In the genomic region with DNA sequence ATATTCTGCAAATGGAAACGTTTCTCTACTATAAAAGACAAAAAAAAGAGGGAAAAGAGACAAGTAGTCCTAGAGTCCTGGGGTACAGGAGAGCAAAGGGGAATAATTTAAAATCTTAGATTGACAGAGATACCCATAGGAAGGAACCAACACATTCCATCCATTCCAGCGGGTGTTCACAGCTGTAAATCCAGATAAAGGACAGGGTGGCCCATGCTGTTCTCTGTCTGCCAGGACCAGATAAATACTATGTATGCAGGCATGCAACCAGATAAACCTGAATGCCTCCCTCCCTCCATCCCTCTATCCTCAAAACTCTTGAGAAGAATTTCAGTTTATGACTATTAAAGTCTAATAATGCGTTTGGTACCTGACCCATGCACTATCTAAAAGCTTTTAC, we compare ENCODE assay signal across 1 cellular context.
TF ChIP-seq lines count a peak whose summit lies in the region.

No MANE protein-coding gene starts in this region.

TF ChIP-seq in K562, 482 proteins besides CTCF, POLR2A, EP300 and RAD21 (continued from another document and continues in another):
- TF ChIP-seq ZNF318 (IDR thresholded peaks at IDR 0.05; ENCODE audit: borderline replicate concordance in 1 of 2, low read depth in 1 of 2) (no peak), ZNF239 (CRISPR knock-in tag; IDR thresholded peaks at IDR 0.05) (no peak), ETV5 (CRISPR knock-in tag; IDR thresholded peaks at IDR 0.05; ENCODE audit: low read depth) (no peak), ERF (CRISPR knock-in tag; IDR thresholded peaks at IDR 0.05) (no peak), SFPQ (IDR thresholded peaks at IDR 0.05; ENCODE audit: low read depth, low read length) (no peak), ILF3 (IDR thresholded peaks at IDR 0.05; ENCODE audit: borderline replicate concordance) (no peak), SMARCE1 (IDR thresholded peaks at IDR 0.05) (0 out of 2 replicates have a peak, but pooled peaks have one; percentile 54), SIX5 (IDR thresholded peaks at IDR 0.05; ENCODE audit: borderline replicate concordance in 1 of 2, insufficient read depth in 1 of 2, low read depth in 1 of 2, low read length in 2 of 2) (no peak), EHMT2 (IDR thresholded peaks at IDR 0.05) (no peak), RNF2 (IDR thresholded peaks at IDR 0.05) (no peak; the same call in 1 of the 2 replicates), ARID1B (IDR thresholded peaks at IDR 0.05) (peak; percentile 93), CBFA2T3 (IDR thresholded peaks at IDR 0.05) (peak; percentile 95), NFIC (IDR thresholded peaks at IDR 0.05) (peak; percentile 81), MCM5 (IDR thresholded peaks at IDR 0.05; ENCODE audit: low read depth) (no peak), SRSF3 (IDR thresholded peaks at IDR 0.05; ENCODE audit: insufficient read depth, low read length) (no peak), CC2D1A (IDR thresholded peaks at IDR 0.05) (peak; percentile 55; the same call in 1 of the 2 replicates), RBFOX2 (IDR thresholded peaks at IDR 0.05; ENCODE audit: low read depth, low read length) (no peak), CBFA2T2 (conservative IDR thresholded peaks at IDR 0.05) (peak; percentile 93), MTA1 (IDR thresholded peaks at IDR 0.05; ENCODE audit: borderline replicate concordance) (no peak), ZKSCAN8 (CRISPR knock-in tag; IDR thresholded peaks at IDR 0.05) (peak; percentile 29; the same call in 1 of the 2 replicates), NR4A1 (CRISPR knock-in tag; IDR thresholded peaks at IDR 0.05) (no peak), NR4A1 (tag; IDR thresholded peaks at IDR 0.05) (no peak), KDM1A (IDR thresholded peaks at IDR 0.05) (peak; percentile 61 to 68), RBM15 (IDR thresholded peaks at IDR 0.05; ENCODE audit: insufficient read depth, low read length) (no peak), MTA2 (IDR thresholded peaks at IDR 0.05; ENCODE audit: low read depth) (peak; percentile 85), E2F4 (CRISPR knock-in tag; IDR thresholded peaks at IDR 0.05; ENCODE audit: low read depth) (no peak), EZH2 (IDR thresholded peaks at IDR 0.05; ENCODE audit: borderline replicate concordance, low read depth, low read length) (no peak), MTA3 (IDR thresholded peaks at IDR 0.05; ENCODE audit: borderline replicate concordance) (no peak), ZNF431 (CRISPR knock-in tag; IDR thresholded peaks at IDR 0.05) (no peak), SP2 (IDR thresholded peaks at IDR 0.05; ENCODE audit: extremely low read depth, low read depth, low read length, poor library complexity, severe bottlenecking) (no peak), DPF2 (IDR thresholded peaks at IDR 0.05) (peak; percentile 78), SLC30A9 (CRISPR knock-in tag; IDR thresholded peaks at IDR 0.05) (no peak), DMBX1 (CRISPR knock-in tag; IDR thresholded peaks at IDR 0.05; ENCODE audit: borderline replicate concordance) (peak; percentile 74; the same call in 1 of the 2 replicates), RFX5 (IDR thresholded peaks at IDR 0.05; ENCODE audit: low read depth, low read length) (no peak), KLF16 (IDR thresholded peaks at IDR 0.05) (peak; percentile 87), PHTF2 (CRISPR knock-in tag; IDR thresholded peaks at IDR 0.05) (no peak), ZNF766 (CRISPR knock-in tag; conservative IDR thresholded peaks at IDR 0.05) (0 out of 2 replicates have a peak, but pooled peaks have one; percentile 36), ZNF311 (CRISPR knock-in tag; IDR thresholded peaks at IDR 0.05) (0 out of 2 replicates have a peak, but pooled peaks have one; percentile 59), PHF20 (IDR thresholded peaks at IDR 0.05; ENCODE audit: partially characterized antibody) (no peak), HMG20A (CRISPR knock-in tag; conservative IDR thresholded peaks at IDR 0.05) (no peak), HDAC6 (IDR thresholded peaks at IDR 0.05; ENCODE audit: low read depth, low read length) (no peak), FOXJ3 (CRISPR knock-in tag; IDR thresholded peaks at IDR 0.05) (no peak), POLR2AphosphoS5 (IDR thresholded peaks at IDR 0.05; ENCODE audit: control insufficient read depth, insufficient read depth, low read depth, low read length) (peak; percentile 89), HIVEP1 (CRISPR knock-in tag; IDR thresholded peaks at IDR 0.05) (no peak)
- TF ChIP-seq, protein P1, sequence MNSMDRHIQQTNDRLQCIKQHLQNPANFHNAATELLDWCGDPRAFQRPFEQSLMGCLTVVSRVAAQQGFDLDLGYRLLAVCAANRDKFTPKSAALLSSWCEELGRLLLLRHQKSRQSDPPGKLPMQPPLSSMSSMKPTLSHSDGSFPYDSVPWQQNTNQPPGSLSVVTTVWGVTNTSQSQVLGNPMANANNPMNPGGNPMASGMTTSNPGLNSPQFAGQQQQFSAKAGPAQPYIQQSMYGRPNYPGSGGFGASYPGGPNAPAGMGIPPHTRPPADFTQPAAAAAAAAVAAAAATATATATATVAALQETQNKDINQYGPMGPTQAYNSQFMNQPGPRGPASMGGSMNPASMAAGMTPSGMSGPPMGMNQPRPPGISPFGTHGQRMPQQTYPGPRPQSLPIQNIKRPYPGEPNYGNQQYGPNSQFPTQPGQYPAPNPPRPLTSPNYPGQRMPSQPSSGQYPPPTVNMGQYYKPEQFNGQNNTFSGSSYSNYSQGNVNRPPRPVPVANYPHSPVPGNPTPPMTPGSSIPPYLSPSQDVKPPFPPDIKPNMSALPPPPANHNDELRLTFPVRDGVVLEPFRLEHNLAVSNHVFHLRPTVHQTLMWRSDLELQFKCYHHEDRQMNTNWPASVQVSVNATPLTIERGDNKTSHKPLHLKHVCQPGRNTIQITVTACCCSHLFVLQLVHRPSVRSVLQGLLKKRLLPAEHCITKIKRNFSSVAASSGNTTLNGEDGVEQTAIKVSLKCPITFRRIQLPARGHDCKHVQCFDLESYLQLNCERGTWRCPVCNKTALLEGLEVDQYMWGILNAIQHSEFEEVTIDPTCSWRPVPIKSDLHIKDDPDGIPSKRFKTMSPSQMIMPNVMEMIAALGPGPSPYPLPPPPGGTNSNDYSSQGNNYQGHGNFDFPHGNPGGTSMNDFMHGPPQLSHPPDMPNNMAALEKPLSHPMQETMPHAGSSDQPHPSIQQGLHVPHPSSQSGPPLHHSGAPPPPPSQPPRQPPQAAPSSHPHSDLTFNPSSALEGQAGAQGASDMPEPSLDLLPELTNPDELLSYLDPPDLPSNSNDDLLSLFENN (IDR thresholded peaks at IDR 0.05; ENCODE audit: low read depth in 2 of 2, low read length in 2 of 2) = peak in 1 of 2 experiments; percentile 68; a peak in 2 of 4 replicates
- TF ChIP-seq, protein P2, sequence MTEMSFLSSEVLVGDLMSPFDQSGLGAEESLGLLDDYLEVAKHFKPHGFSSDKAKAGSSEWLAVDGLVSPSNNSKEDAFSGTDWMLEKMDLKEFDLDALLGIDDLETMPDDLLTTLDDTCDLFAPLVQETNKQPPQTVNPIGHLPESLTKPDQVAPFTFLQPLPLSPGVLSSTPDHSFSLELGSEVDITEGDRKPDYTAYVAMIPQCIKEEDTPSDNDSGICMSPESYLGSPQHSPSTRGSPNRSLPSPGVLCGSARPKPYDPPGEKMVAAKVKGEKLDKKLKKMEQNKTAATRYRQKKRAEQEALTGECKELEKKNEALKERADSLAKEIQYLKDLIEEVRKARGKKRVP (CRISPR knock-in tag; IDR thresholded peaks at IDR 0.05) = 0 out of 2 replicates have a peak, but pooled peaks have one; percentile 13
- TF ChIP-seq, protein P3, sequence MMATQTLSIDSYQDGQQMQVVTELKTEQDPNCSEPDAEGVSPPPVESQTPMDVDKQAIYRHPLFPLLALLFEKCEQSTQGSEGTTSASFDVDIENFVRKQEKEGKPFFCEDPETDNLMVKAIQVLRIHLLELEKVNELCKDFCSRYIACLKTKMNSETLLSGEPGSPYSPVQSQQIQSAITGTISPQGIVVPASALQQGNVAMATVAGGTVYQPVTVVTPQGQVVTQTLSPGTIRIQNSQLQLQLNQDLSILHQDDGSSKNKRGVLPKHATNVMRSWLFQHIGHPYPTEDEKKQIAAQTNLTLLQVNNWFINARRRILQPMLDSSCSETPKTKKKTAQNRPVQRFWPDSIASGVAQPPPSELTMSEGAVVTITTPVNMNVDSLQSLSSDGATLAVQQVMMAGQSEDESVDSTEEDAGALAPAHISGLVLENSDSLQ (IDR thresholded peaks at IDR 0.05) = 0 out of 2 replicates have a peak, but pooled peaks have one; percentile 37
- TF ChIP-seq, protein P4, sequence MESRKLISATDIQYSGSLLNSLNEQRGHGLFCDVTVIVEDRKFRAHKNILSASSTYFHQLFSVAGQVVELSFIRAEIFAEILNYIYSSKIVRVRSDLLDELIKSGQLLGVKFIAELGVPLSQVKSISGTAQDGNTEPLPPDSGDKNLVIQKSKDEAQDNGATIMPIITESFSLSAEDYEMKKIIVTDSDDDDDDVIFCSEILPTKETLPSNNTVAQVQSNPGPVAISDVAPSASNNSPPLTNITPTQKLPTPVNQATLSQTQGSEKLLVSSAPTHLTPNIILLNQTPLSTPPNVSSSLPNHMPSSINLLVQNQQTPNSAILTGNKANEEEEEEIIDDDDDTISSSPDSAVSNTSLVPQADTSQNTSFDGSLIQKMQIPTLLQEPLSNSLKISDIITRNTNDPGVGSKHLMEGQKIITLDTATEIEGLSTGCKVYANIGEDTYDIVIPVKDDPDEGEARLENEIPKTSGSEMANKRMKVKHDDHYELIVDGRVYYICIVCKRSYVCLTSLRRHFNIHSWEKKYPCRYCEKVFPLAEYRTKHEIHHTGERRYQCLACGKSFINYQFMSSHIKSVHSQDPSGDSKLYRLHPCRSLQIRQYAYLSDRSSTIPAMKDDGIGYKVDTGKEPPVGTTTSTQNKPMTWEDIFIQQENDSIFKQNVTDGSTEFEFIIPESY (CRISPR knock-in tag; IDR thresholded peaks at IDR 0.05) = no peak
